14 cellular contexts compared by ENCODE assay signal in the genomic region with DNA sequence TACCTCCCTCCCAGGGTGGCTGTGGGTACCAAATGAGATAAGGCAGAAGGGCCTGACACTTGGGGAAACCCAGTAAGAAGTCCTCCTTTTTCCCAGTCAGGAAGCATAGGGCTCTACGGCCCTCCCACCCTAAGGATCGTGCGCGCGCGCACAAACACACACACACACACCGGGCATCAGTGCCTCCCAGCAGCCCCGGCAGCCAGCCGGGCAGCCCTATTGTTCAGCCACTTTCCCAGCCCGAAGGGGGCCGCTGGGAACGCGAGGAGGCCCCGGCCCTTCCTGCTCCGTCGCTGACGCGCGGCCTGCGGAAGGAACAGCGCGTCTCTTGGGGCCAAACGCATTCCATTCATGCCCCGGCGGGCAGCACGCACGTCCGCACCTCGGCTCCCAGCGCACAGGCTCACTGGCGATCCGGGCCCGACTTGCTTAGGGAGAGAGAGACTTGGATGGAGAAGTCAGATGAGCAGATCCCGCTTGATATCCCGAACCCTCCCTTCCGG. TPM values are rescaled to one million over a fixed set of nuclear protein-coding genes. Genes with fewer than 3 reads are reported as not detected.
DNase-seq lines count a peak whose midpoint lies in the region; ATAC-seq and TF ChIP-seq lines count a peak whose summit lies in the region.
"Had no signal": no experiment of that assay in that cellular context is flagged by ENCODE, and none has a peak within 500 bp of the region (broad histone marks: within the 10 kb centered on the region; RNA-seq: fewer than 3 reads in every experiment).

No MANE protein-coding gene starts in this region.

- no peaks in the 10 kb centered on the region for H3K27me3 Mint-ChIP-seq in chondrocyte (ENCODE audit: low read depth)

- peaks cover 8% of the 10 kb centered on the region for H3K9me3 Mint-ChIP-seq in chondrocyte (ENCODE audit: low read depth)

- H4K8ac ChIP-seq in neuronal stem cell (ENCODE audit: low read depth, low read length) = no peak overlapping the region

- H3K27me3 ChIP-seq in heart right ventricle = no peaks in the 10 kb centered on the region
- H3K27me3 ChIP-seq in neuronal stem cell (ENCODE audit: control insufficient read depth in 3 of 3, insufficient read depth in 3 of 3, low read depth in 1 of 3, low read length in 3 of 3) = peaks cover 0 to 5% (median 0%) of the 10 kb centered on the region in 3 experiments
- H3K27me3 ChIP-seq in tibial nerve = no peaks in the 10 kb centered on the region
- H3K27me3 ChIP-seq: Peyer's patch had no signal

- H3K4me1 ChIP-seq in heart right ventricle (peaks cover 31 to 69% (median 46%) of the 10 kb centered on the region in 9 donors), neuronal stem cell (ENCODE audit: control insufficient read depth in 2 of 2, insufficient read depth in 1 of 2, low read depth in 1 of 2, low read length in 2 of 2) (peaks cover 2 to 3% of the 10 kb centered on the region in 2 donors), tibial nerve (peaks cover 0 to 28% (median 11%) of the 10 kb centered on the region in 4 donors)

- DNase-seq in chondrocyte (ENCODE audit: low spot score) (peak; percentile 83), heart right ventricle (peak; percentile 91), neuronal stem cell (ENCODE audit: low spot score) (no peak), tibial nerve (ENCODE audit: low spot score in 2 of 2) (peak in 1 of 2 donors; percentile 49), H4 (ENCODE audit: low spot score) (no peak), NCI-H82 treated with DMSO at 0.1 percent for 48 hours (lab: John Stamatoyannopoulos, UW; ENCODE audit: unreplicated experiment) (no peak)
- DNase-seq in stimulated activated naive CD8-positive, alpha-beta T cell treated with anti-CD3 and anti-CD28 coated beads, Interleukin-15, Interleukin-2, amounts not matched to agents 100 U/mL and 50 U/mL, for 24 hours = no peak
- DNase-seq: activated naive CD8-positive, alpha-beta T cell treated with anti-CD3 and anti-CD28 coated beads for 36 hours; CD4-positive, CD25-positive, alpha-beta regulatory T cell; Karpas-422; NCI-H2171; T-helper 9 cell had no signal

- TF ChIP-seq CTCF in chondrocyte (IDR thresholded peaks at IDR 0.05) (no peak), heart right ventricle (IDR thresholded peaks at IDR 0.05) (peak in 1 of 9 donors; percentile 28), tibial nerve (IDR thresholded peaks at IDR 0.05) (no peak)

- peaks cover 3% of the 10 kb centered on the region for H3K36me3 Mint-ChIP-seq in chondrocyte (ENCODE audit: low read depth)
- H3K36me3 Mint-ChIP-seq: activated naive CD8-positive, alpha-beta T cell treated with anti-CD3 and anti-CD28 coated beads for 36 hours; CD4-positive, CD25-positive, alpha-beta regulatory T cell had no signal

- no peak overlapping the region for H3K4me3 Mint-ChIP-seq in chondrocyte (ENCODE audit: unreplicated experiment)
- H3K4me3 Mint-ChIP-seq: activated naive CD8-positive, alpha-beta T cell treated with anti-CD3 and anti-CD28 coated beads for 36 hours; CD4-positive, CD25-positive, alpha-beta regulatory T cell had no signal

- no peak overlapping the region for H2BK5ac ChIP-seq in neuronal stem cell (ENCODE audit: low read length)

- H3K27ac Mint-ChIP-seq in chondrocyte (ENCODE audit: unreplicated experiment) = peak overlapping the region; percentile 88
- H3K27ac Mint-ChIP-seq: activated naive CD8-positive, alpha-beta T cell treated with anti-CD3 and anti-CD28 coated beads for 36 hours; CD4-positive, CD25-positive, alpha-beta regulatory T cell had no signal

- intact Hi-C loops in heart right ventricle (cut with DNase I) = loop anchor here in 3 of 10 donors (1.0 to 2.0 kb wide), 2 partner anchors 17 to 32 kb away; no protein-coding TSS in a partner anchor

- peak overlapping the region; percentile 54 for H2AK5ac ChIP-seq in neuronal stem cell (ENCODE audit: low read depth, low read length)

- no peak overlapping the region for H3K9ac ChIP-seq in neuronal stem cell (ENCODE audit: low read depth, low read length, poor library complexity)

- H3K18ac ChIP-seq in neuronal stem cell (ENCODE audit: low read length) = peak overlapping the region; percentile 78

- ATAC-seq in heart right ventricle (peak; percentile 77 to 92 (median 89)), SK-N-SH treated with all-trans-retinoic acid at 6 μM for 48 hours (no peak)
- no peak for ATAC-seq in stimulated activated naive CD8-positive, alpha-beta T cell treated with anti-CD3 and anti-CD28 coated beads, Interleukin-15, Interleukin-2, amounts not matched to agents 100 U/mL and 50 U/mL, for 24 hours

- H2AFZ ChIP-seq in neuronal stem cell (ENCODE audit: low read length) = no peak overlapping the region

- 13 to 18% methylated on average over 36 of the region's 36 CpGs for WGBS in heart right ventricle, 2 donors
- WGBS in neuronal stem cell (ENCODE audit: extremely low coverage in 2 of 2, insufficient read length in 2 of 2, insufficient replicate concordance in 1 of 2), 2 donors = no CpG with 5 or more reads among the region's 36 CpGs
- WGBS in tibial nerve, 2 donors = 17 to 42% methylated on average over 15 to 16 of the region's 36 CpGs

- no peak overlapping the region for H3K4me2 ChIP-seq in neuronal stem cell (ENCODE audit: insufficient read depth, low read length, poor library complexity, severe bottlenecking)

- TF ChIP-seq EP300 in tibial nerve (IDR thresholded peaks at IDR 0.05) = peak; percentile 82 to 92

- H3K4me1 Mint-ChIP-seq in chondrocyte (ENCODE audit: low read depth) = peaks cover 40% of the 10 kb centered on the region

- no peak overlapping the region for H2BK120ac ChIP-seq in neuronal stem cell (ENCODE audit: low read depth, low read length)

- no peak overlapping the region for H3K4ac ChIP-seq in neuronal stem cell (ENCODE audit: low read length)

- H3K4me3 ChIP-seq in heart right ventricle = peak overlapping the region in 6 of 10 donors; percentile 3 to 33 (median 14)
- H3K4me3 ChIP-seq in neuronal stem cell (ENCODE audit: low read length in 2 of 2) = no peak overlapping the region
- no peak overlapping the region for H3K4me3 ChIP-seq in tibial nerve
- H3K4me3 ChIP-seq: Peyer's patch had no signal

- H3K79me1 ChIP-seq in neuronal stem cell (ENCODE audit: low read depth, low read length) = no peaks in the 10 kb centered on the region

- no peak overlapping the region for H2BK12ac ChIP-seq in neuronal stem cell (ENCODE audit: low read length)

- peak overlapping the region; percentile 83 to 99 (median 95) for H3K27ac ChIP-seq in heart right ventricle
- H3K27ac ChIP-seq in neuronal stem cell (replicated peaks; ENCODE audit: low read length) = no peak overlapping the region
- H3K27ac ChIP-seq in tibial nerve = peak overlapping the region; percentile 16 to 83 (median 70)

- no peak overlapping the region for H4K91ac ChIP-seq in neuronal stem cell (ENCODE audit: low read depth, low read length, poor library complexity)

- TF ChIP-seq POLR2A in tibial nerve (IDR thresholded peaks at IDR 0.05) = peak in 1 of 2 donors; percentile 21

- peaks cover 0 to 9% (median 0%) of the 10 kb centered on the region in 11 donors for H3K9me3 ChIP-seq in heart right ventricle
- peaks cover 4 to 12% of the 10 kb centered on the region in 2 donors for H3K9me3 ChIP-seq in neuronal stem cell (replicated peaks in 1 of 2; ENCODE audit: control insufficient read depth in 2 of 2, insufficient read depth in 1 of 2, low read depth in 1 of 2, low read length in 2 of 2)
- peaks cover 0 to 7% (median 0%) of the 10 kb centered on the region in 4 donors for H3K9me3 ChIP-seq in tibial nerve
- H3K9me3 ChIP-seq: Peyer's patch had no signal

- H3K23ac ChIP-seq in neuronal stem cell (ENCODE audit: low read depth, low read length, poor library complexity) = peak overlapping the region; percentile 26

- H2BK15ac ChIP-seq in neuronal stem cell (ENCODE audit: low read length) = no peak overlapping the region

- no peaks in the 10 kb centered on the region for H3K36me3 ChIP-seq in heart right ventricle
- H3K36me3 ChIP-seq in neuronal stem cell (replicated peaks in 1 of 2; ENCODE audit: control insufficient read depth in 2 of 2, insufficient read depth in 2 of 2, low read length in 2 of 2) = no peaks in the 10 kb centered on the region
- no peaks in the 10 kb centered on the region for H3K36me3 ChIP-seq in tibial nerve
- H3K36me3 ChIP-seq: Peyer's patch had no signal

- H3K14ac ChIP-seq in neuronal stem cell (ENCODE audit: low read length) = no peak overlapping the region

TF ChIP-seq in SK-N-SH treated with all-trans-retinoic acid at 6 μM for 48 hours, 23 proteins besides CTCF, POLR2A, EP300 and RAD21:
- no peak for TF ChIP-seq ZFP3 (CRISPR knock-in tag; IDR thresholded peaks at IDR 0.05)
- TF ChIP-seq PPARA (CRISPR knock-in tag; IDR thresholded peaks at IDR 0.05; ENCODE audit: borderline replicate concordance) = no peak
- no peak for TF ChIP-seq TOX (CRISPR knock-in tag; IDR thresholded peaks at IDR 0.05; ENCODE audit: borderline replicate concordance)
- no peak for TF ChIP-seq OSR1 (CRISPR knock-in tag; IDR thresholded peaks at IDR 0.05)
- TF ChIP-seq ZNF8 (CRISPR knock-in tag; IDR thresholded peaks at IDR 0.05) = no peak

RNA-seq across cellular contexts. Expression of gene DUSP1, which starts 22.6 kb away (rescaled TPM):
- total RNA-seq in chondrocyte (91.5 to 171 TPM (median 150 TPM) in 3 replicates), heart right ventricle (100 to 1,000 TPM in 7 of 10 donors, 10 to 100 TPM in 3; 55.7 to 215 (median 143) TPM), tibial nerve (1,000 to 10,000 TPM; 1,787 to 2,412 (median 1,885) TPM)
- polyA plus RNA-seq in heart right ventricle = 10 to 100 TPM; 33.3 to 98.6 TPM
- polyA plus RNA-seq in neuronal stem cell (2013, experiment 1 of 2) = 10.2 TPM
- 10.0 TPM for polyA plus RNA-seq in neuronal stem cell (2013, experiment 2 of 2)
- 15.8 and 18.5 TPM in 2 replicates for total RNA-seq in H4 (2014; rRNA removed; shearing (Covaris generic))

Comparison
In these comparisons a context has a peak if more than half of its experiments do, and no peak if none do; other contexts are left out.
1. DNase-seq: peak in chondrocyte (single experiment) and heart right ventricle (2 of 2); none in neuronal stem cell (single experiment), H4 (single experiment), NCI-H82 treated with DMSO at 0.1 percent for 48 hours (single experiment) and stimulated activated naive CD8-positive, alpha-beta T cell treated with anti-CD3 and anti-CD28 coated beads, Interleukin-15, Interleukin-2, amounts not matched to agents 100 U/mL and 50 U/mL, for 24 hours (single experiment).
2. ATAC-seq: peak in heart right ventricle (8 of 8); none in SK-N-SH treated with all-trans-retinoic acid at 6 μM for 48 hours (single experiment) and stimulated activated naive CD8-positive, alpha-beta T cell treated with anti-CD3 and anti-CD28 coated beads, Interleukin-15, Interleukin-2, amounts not matched to agents 100 U/mL and 50 U/mL, for 24 hours (single experiment).
3. H3K4me3 ChIP-seq: peak in heart right ventricle (6 of 10); none in neuronal stem cell (0 of 2) and tibial nerve (0 of 4).
4. RNA of gene DUSP1, which starts 22.6 kb away (total RNA-seq): 1,787 to 2,412 TPM in tibial nerve; 91.5 to 171 TPM in chondrocyte, 55.7 to 215 TPM in heart right ventricle and 15.8 to 18.5 TPM in H4; every median in the first group is over 4 times any median in the second.